Comparison of ENCODE assay signal across 12 cellular contexts in genomic region chr14:91231446-91231845, GRCh38. TPM values are rescaled to one million over a fixed set of nuclear protein-coding genes. Genes with fewer than 3 reads are reported as not detected.
DNase-seq lines count a peak whose midpoint lies in the region; ATAC-seq lines count a peak whose summit lies in the region.
"Had no signal": no experiment of that assay in that cellular context is flagged by ENCODE, and none has a peak within 500 bp of the region (broad histone marks: within the 10 kb centered on the region; RNA-seq: fewer than 3 reads in every experiment).

No MANE protein-coding gene starts in this region.

- H3K4me1 Mint-ChIP-seq in activated T-helper 1 cell treated with anti-CD3 and anti-CD28 coated beads, Interleukin-12 subunit alpha, Interleukin-12 subunit beta, Interleukin-2, Interleukin-4 antibody, amounts not matched to agents 30 ng/mL and 10 ng/mL and 1 ng/mL, durations not matched to agents 14 hours and 24 hours and 36 hours (ENCODE audit: low read depth): peaks cover 76% of the 10 kb centered on the region

- H3K27me3 Mint-ChIP-seq in activated T-helper 1 cell treated with anti-CD3 and anti-CD28 coated beads, Interleukin-12 subunit alpha, Interleukin-12 subunit beta, Interleukin-2, Interleukin-4 antibody, amounts not matched to agents 30 ng/mL and 10 ng/mL and 1 ng/mL, durations not matched to agents 14 hours and 24 hours and 36 hours (ENCODE audit: insufficient read depth): no peaks in the 10 kb centered on the region

- H3K79me2 ChIP-seq in GM23248 (ENCODE audit: insufficient read depth): peaks cover 6% of the 10 kb centered on the region; the same call in 1 of the 2 replicates

- H3K27me3 ChIP-seq in GM23248 (replicated peaks; ENCODE audit: insufficient read depth) (no peaks in the 10 kb centered on the region), mucosa of rectum (ENCODE audit: control insufficient read depth in 2 of 2, insufficient read depth in 2 of 2, low read length in 2 of 2) (no peaks in the 10 kb centered on the region)

- H3K27ac ChIP-seq in GM23248 (peak overlapping the region; percentile 70), mucosa of rectum (ENCODE audit: low read depth in 2 of 2, low read length in 2 of 2) (peak overlapping the region; percentile 40 to 72)

- H3K4me3 Mint-ChIP-seq in activated T-helper 1 cell treated with anti-CD3 and anti-CD28 coated beads, Interleukin-12 subunit alpha, Interleukin-12 subunit beta, Interleukin-2, Interleukin-4 antibody, amounts not matched to agents 30 ng/mL and 10 ng/mL and 1 ng/mL, durations not matched to agents 14 hours and 24 hours and 36 hours: peak overlapping the region; percentile 80

- H3K9ac ChIP-seq in GM23248: peak overlapping the region; percentile 26; the same call in 1 of the 2 replicates
- no peak overlapping the region for H3K9ac ChIP-seq in mucosa of rectum (ENCODE audit: low read depth in 1 of 2, low read length in 2 of 2)

- H3K36me3 Mint-ChIP-seq in activated T-helper 1 cell treated with anti-CD3 and anti-CD28 coated beads, Interleukin-12 subunit alpha, Interleukin-12 subunit beta, Interleukin-2, Interleukin-4 antibody, amounts not matched to agents 30 ng/mL and 10 ng/mL and 1 ng/mL, durations not matched to agents 14 hours and 24 hours and 36 hours (ENCODE audit: low read depth): peaks cover 32% of the 10 kb centered on the region

- intact Hi-C loops in activated T-helper 1 cell treated with anti-CD3 and anti-CD28 coated beads, Interleukin-12 subunit alpha, Interleukin-12 subunit beta, Interleukin-2, Interleukin-4 antibody, amounts not matched to agents 30 ng/mL and 10 ng/mL and 1 ng/mL, durations not matched to agents 14 hours and 24 hours and 36 hours (cut with micrococcal nuclease): no loop called here

- in situ Hi-C loops in GM23248 (cut with MboI): no loop called here

- ATAC-seq in HG03439 (IDR thresholded peaks at IDR 0.05; ENCODE audit: unreplicated experiment) (no peak), GM18861 (IDR thresholded peaks at IDR 0.05; ENCODE audit: unreplicated experiment) (no peak)

- peak overlapping the region; percentile 20 for H3K4me2 ChIP-seq in GM23248 (ENCODE audit: unreplicated experiment)

- H3K9me2 ChIP-seq in GM23248 (ENCODE audit: insufficient read depth): no peaks in the 10 kb centered on the region

- no peaks in the 10 kb centered on the region for H3K9me3 ChIP-seq in GM23248 (ENCODE audit: low read depth)
- no peaks in the 10 kb centered on the region for H3K9me3 ChIP-seq in mucosa of rectum (ENCODE audit: control insufficient read depth in 2 of 2, low read length in 2 of 2)

- no peaks in the 10 kb centered on the region for H4K20me1 ChIP-seq in GM23248 (ENCODE audit: insufficient read depth)

- H3K4me1 ChIP-seq in GM23248 (ENCODE audit: insufficient read depth): peaks cover 45% of the 10 kb centered on the region
- peaks cover 13% of the 10 kb centered on the region in 2 donors for H3K4me1 ChIP-seq in mucosa of rectum (ENCODE audit: control insufficient read depth in 2 of 2, insufficient read depth in 2 of 2, low read length in 2 of 2)

- H3F3A ChIP-seq in GM23248 (ENCODE audit: insufficient read depth): peaks cover 49% of the 10 kb centered on the region

- H3K4me3 ChIP-seq in GM23248 (no peak overlapping the region), mucosa of rectum (ENCODE audit: low read length in 2 of 2) (no peak overlapping the region)

- peak overlapping the region; percentile 100 for H3K27ac Mint-ChIP-seq in activated T-helper 1 cell treated with anti-CD3 and anti-CD28 coated beads, Interleukin-12 subunit alpha, Interleukin-12 subunit beta, Interleukin-2, Interleukin-4 antibody, amounts not matched to agents 30 ng/mL and 10 ng/mL and 1 ng/mL, durations not matched to agents 14 hours and 24 hours and 36 hours

- peak overlapping the region; percentile 18; the same call in 1 of the 2 replicates for H2AFZ ChIP-seq in GM23248

- H3K36me3 ChIP-seq in GM23248 (ENCODE audit: low read depth) (no peaks in the 10 kb centered on the region), mucosa of rectum (ENCODE audit: control insufficient read depth in 2 of 2, insufficient read depth in 2 of 2, low read length in 2 of 2) (peaks cover 0 to 6% of the 10 kb centered on the region in 2 donors)

- 1 to 3% methylated on average over 3 of the region's 3 CpGs for WGBS in GM23248 (ENCODE audit: low coverage in 1 of 2, low lambda C conversion rate in 2 of 2, missing lambda C conversion rate in 2 of 2), 2 experiments

- DNase-seq in CD1c-positive myeloid dendritic cell (ENCODE audit: extremely low spot score) (peak; percentile 71), GM23248 (peak; percentile 77), ureter (ENCODE audit: low spot score) (no peak), GM19240 (ENCODE audit: insufficient read length, low spot score) (no peak)
- DNase-seq in activated T-helper 1 cell treated with anti-CD3 and anti-CD28 coated beads, Interleukin-12 subunit alpha, Interleukin-12 subunit beta, Interleukin-2, Interleukin-4 antibody, amounts not matched to agents 30 ng/mL and 10 ng/mL and 1 ng/mL, durations not matched to agents 14 hours and 24 hours and 36 hours (ENCODE audit: low spot score): no peak
- DNase-seq: head of caudate nucleus, Karpas-422, NCI-H1694 treated with DMSO at 0.1 percent for 48 hours, SIG-M5 had no signal

- peaks cover 12% of the 10 kb centered on the region for H3K9me3 Mint-ChIP-seq in activated T-helper 1 cell treated with anti-CD3 and anti-CD28 coated beads, Interleukin-12 subunit alpha, Interleukin-12 subunit beta, Interleukin-2, Interleukin-4 antibody, amounts not matched to agents 30 ng/mL and 10 ng/mL and 1 ng/mL, durations not matched to agents 14 hours and 24 hours and 36 hours

RNA-seq across cellular contexts. Expression of gene GPR68, which starts 13.1 kb away (rescaled TPM):
- total RNA-seq in GM23248 (2014; rRNA removed; shearing (Covaris generic)): 8.6 and 10.6 TPM in 2 replicates
- 5.1 and 5.7 TPM in 2 replicates for polyA plus RNA-seq in GM23248 (2016; fragmentation: Nextera tagmentation; extraction: Ambion mirVana)
- total RNA-seq in activated T-helper 1 cell treated with anti-CD3 and anti-CD28 coated beads, Interleukin-12 subunit alpha, Interleukin-12 subunit beta, Interleukin-2, Interleukin-4 antibody, amounts not matched to agents 30 ng/mL and 10 ng/mL and 1 ng/mL, durations not matched to agents 14 hours and 24 hours and 36 hours: 4.5 and 5.4 TPM in 2 replicates
- 3.0 TPM for total RNA-seq in ureter

Comparison
In these comparisons a context has a peak if more than half of its experiments do, and no peak if none do; other contexts are left out.
1. DNase-seq: peak in CD1c-positive myeloid dendritic cell (single experiment) and GM23248 (single experiment); none in activated T-helper 1 cell treated with anti-CD3 and anti-CD28 coated beads, Interleukin-12 subunit alpha, Interleukin-12 subunit beta, Interleukin-2, Interleukin-4 antibody, amounts not matched to agents 30 ng/mL and 10 ng/mL and 1 ng/mL, durations not matched to agents 14 hours and 24 hours and 36 hours (single experiment), ureter (single experiment) and GM19240 (single experiment).